Comparison of ENCODE assay signal across 17 cellular contexts in the genomic region with DNA sequence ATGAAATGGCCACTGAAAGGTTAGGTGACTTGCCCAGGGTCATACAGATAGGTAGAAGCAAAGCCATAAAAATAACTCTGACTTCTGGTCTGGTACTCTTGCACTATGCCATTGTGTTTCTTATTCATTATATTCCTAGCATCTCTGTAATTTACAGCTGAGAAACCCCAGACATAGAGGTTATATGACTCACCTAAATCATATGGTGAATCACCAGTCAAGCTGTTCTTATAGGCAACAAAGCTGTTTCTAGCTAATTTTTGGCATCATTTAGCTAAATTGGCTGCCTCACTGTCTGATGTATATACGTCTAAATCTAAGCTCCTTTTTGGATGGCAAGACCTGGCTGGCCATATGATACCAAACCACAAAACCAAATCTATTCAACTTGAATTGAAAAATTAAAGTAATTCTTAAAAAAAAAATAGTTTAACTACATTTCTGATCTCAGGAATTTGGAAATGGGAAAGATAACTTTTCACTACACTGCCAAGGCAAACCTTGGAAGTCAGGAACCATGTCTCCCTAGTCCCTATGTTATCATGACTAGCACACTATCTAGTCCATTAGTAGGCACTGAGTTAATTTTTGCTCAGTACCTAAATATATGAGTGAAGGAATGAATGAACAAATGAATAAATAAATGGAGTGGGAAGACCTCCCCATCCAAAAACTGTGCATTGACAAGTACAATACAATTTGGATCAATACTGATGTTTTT. TPM values are rescaled to one million over a fixed set of nuclear protein-coding genes. Genes with fewer than 3 reads are reported as not detected.
DNase-seq lines count a peak whose midpoint lies in the region; ATAC-seq, FAIRE-seq and TF ChIP-seq lines count a peak whose summit lies in the region.
"Had no signal": no experiment of that assay in that cellular context is flagged by ENCODE, and none has a peak within 500 bp of the region (broad histone marks: within the 10 kb centered on the region; RNA-seq: fewer than 3 reads in every experiment).

No MANE protein-coding gene starts in this region.

- H3K4me1 ChIP-seq in PC-3 (ENCODE audit: insufficient read depth, low read length), result peaks cover 27% of the 10 kb centered on the region
- H3K4me1 ChIP-seq: lower lobe of right lung, parathyroid adenoma, upper lobe of right lung had no signal

- no peak overlapping the region for H3K9ac ChIP-seq in PC-3 (ENCODE audit: low read length)
- H3K9ac ChIP-seq: parathyroid adenoma had no signal

- H2AFZ ChIP-seq in PC-3 (ENCODE audit: low read length), result no peak overlapping the region
- H2AFZ ChIP-seq: parathyroid adenoma had no signal

- H3K79me2 ChIP-seq in PC-3 (ENCODE audit: low read length), result no peaks in the 10 kb centered on the region
- H3K79me2 ChIP-seq: parathyroid adenoma had no signal

- no peaks in the 10 kb centered on the region for H4K20me1 ChIP-seq in PC-3 (ENCODE audit: low read length)

- TF ChIP-seq CTCF in PC-3 (conservative IDR thresholded peaks at IDR 0.05; ENCODE audit: low read depth, low read length) (no peak), coronary artery (IDR thresholded peaks at IDR 0.05) (no peak)

- no peaks in the 10 kb centered on the region for H3K36me3 ChIP-seq in PC-3 (ENCODE audit: low read depth, low read length)
- H3K36me3 ChIP-seq: lower lobe of right lung, upper lobe of right lung had no signal

- H3K27ac Mint-ChIP-seq in stimulated activated naive CD8-positive, alpha-beta T cell treated with anti-CD3 and anti-CD28 coated beads, Interleukin-15, amount 100 ng/mL, for 72 hours, result no peak overlapping the region
- H3K27ac Mint-ChIP-seq: activated naive CD8-positive, alpha-beta T cell treated with anti-CD3 and anti-CD28 coated beads, Interleukin-2, amount 10 ng/mL, durations not matched to agents 7 days and 5 days had no signal

- no peak overlapping the region for H3K4me3 Mint-ChIP-seq in stimulated activated naive CD8-positive, alpha-beta T cell treated with anti-CD3 and anti-CD28 coated beads, Interleukin-15, amount 100 ng/mL, for 72 hours
- H3K4me3 Mint-ChIP-seq: activated naive CD8-positive, alpha-beta T cell treated with anti-CD3 and anti-CD28 coated beads, Interleukin-2, amount 10 ng/mL, durations not matched to agents 7 days and 5 days; IgD-negative memory B cell had no signal

- H3F3A ChIP-seq in PC-3 (ENCODE audit: low read length, unreplicated experiment), result no peaks in the 10 kb centered on the region

- BruUV-seq in PC-3 (replicated peaks; lab: Mats Ljungman, UMichigan), result no TSS peak

- POLR2A ChIA-PET in PC-3 (lab: Charles Lee; ENCODE audit: unreplicated experiment), result no interaction called here

- no peak overlapping the region for H3K4me3 ChIP-seq in PC-3 (ENCODE audit: low read length)
- H3K4me3 ChIP-seq in coronary artery, result no peak overlapping the region
- H3K4me3 ChIP-seq: lower lobe of right lung, SK-N-MC, upper lobe of right lung had no signal

- H3K9me2 ChIP-seq in PC-3 (replicated peaks; ENCODE audit: low read length), result no peaks in the 10 kb centered on the region

- no peak overlapping the region for H3K4me2 ChIP-seq in PC-3 (ENCODE audit: low read length)

- H3K4me1 Mint-ChIP-seq in stimulated activated naive CD8-positive, alpha-beta T cell treated with anti-CD3 and anti-CD28 coated beads, Interleukin-15, amount 100 ng/mL, for 72 hours, result no peaks in the 10 kb centered on the region
- H3K4me1 Mint-ChIP-seq: activated naive CD8-positive, alpha-beta T cell treated with anti-CD3 and anti-CD28 coated beads, Interleukin-2, amount 10 ng/mL, durations not matched to agents 7 days and 5 days; IgD-negative memory B cell had no signal

- no peaks in the 10 kb centered on the region for H3K27me3 Mint-ChIP-seq in stimulated activated naive CD8-positive, alpha-beta T cell treated with anti-CD3 and anti-CD28 coated beads, Interleukin-15, amount 100 ng/mL, for 72 hours
- H3K27me3 Mint-ChIP-seq: activated naive CD8-positive, alpha-beta T cell treated with anti-CD3 and anti-CD28 coated beads, Interleukin-2, amount 10 ng/mL, durations not matched to agents 7 days and 5 days had no signal

- H3K27me3 ChIP-seq in PC-3 (ENCODE audit: low read length), result no peaks in the 10 kb centered on the region
- H3K27me3 ChIP-seq: upper lobe of right lung had no signal

- CTCF ChIA-PET in PC-3 (lab: Charles Lee), result interaction anchor here (0.5 kb wide), 2 partner anchors 59 to 61 kb away, joined by 3 to 6 read pairs; no protein-coding TSS in a partner anchor

- DNase-seq in stimulated activated naive CD8-positive, alpha-beta T cell treated with anti-CD3 and anti-CD28 coated beads, Interleukin-15, amount 100 ng/mL, for 72 hours, result no peak
- DNase-seq in stimulated activated naive CD8-positive, alpha-beta T cell treated with anti-CD3 and anti-CD28 coated beads, Interleukin-15, Interleukin-2, amounts not matched to agents 100 U/mL and 50 U/mL, for 24 hours, result no peak
- peak; percentile 75 for DNase-seq in PC-3
- DNase-seq in fibroblast of gingiva (ENCODE audit: low read depth), result peak; percentile 33
- peak; percentile 16 for DNase-seq in urothelium cell line (ENCODE audit: low spot score)
- no peak for DNase-seq in coronary artery (ENCODE audit: low spot score)
- no peak for DNase-seq in NCI-H510A treated with DMSO at 0.1 percent for 48 hours (lab: John Stamatoyannopoulos, UW)
- DNase-seq in NCI-H1417 treated with DMSO at 0.1 percent for 48 hours (lab: John Stamatoyannopoulos, UW), result no peak
- DNase-seq: activated naive CD8-positive, alpha-beta T cell treated with anti-CD3 and anti-CD28 coated beads, Interleukin-2, amount 10 ng/mL, durations not matched to agents 7 days and 5 days; C1 segment of cervical spinal cord; erythroblast; lower lobe of right lung; NCI-H524; upper lobe of right lung had no signal

- no peaks in the 10 kb centered on the region for H3K9me3 Mint-ChIP-seq in stimulated activated naive CD8-positive, alpha-beta T cell treated with anti-CD3 and anti-CD28 coated beads, Interleukin-15, amount 100 ng/mL, for 72 hours
- H3K9me3 Mint-ChIP-seq: activated naive CD8-positive, alpha-beta T cell treated with anti-CD3 and anti-CD28 coated beads, Interleukin-2, amount 10 ng/mL, durations not matched to agents 7 days and 5 days had no signal

- intact Hi-C loops in PC-3 (cut with micrococcal nuclease), result loop anchor here (5.0 kb wide), 1 partner anchor 37 kb away; no protein-coding TSS in a partner anchor

- FAIRE-seq in urothelium cell line (lab: Jason Lieb, UNC), result no peak

- H3K27ac ChIP-seq in PC-3 (ENCODE audit: low read length) (no peak overlapping the region), coronary artery (no peak overlapping the region)
- H3K27ac ChIP-seq: lower lobe of right lung, parathyroid adenoma, SK-N-MC, upper lobe of right lung had no signal

- no peaks in the 10 kb centered on the region for H3K9me3 ChIP-seq in PC-3 (ENCODE audit: low read length)
- H3K9me3 ChIP-seq: lower lobe of right lung, upper lobe of right lung had no signal

- ATAC-seq in stimulated activated naive CD8-positive, alpha-beta T cell treated with anti-CD3 and anti-CD28 coated beads, Interleukin-15, amount 100 ng/mL, for 72 hours, result peak; percentile 75
- no peak for ATAC-seq in stimulated activated naive CD8-positive, alpha-beta T cell treated with anti-CD3 and anti-CD28 coated beads, Interleukin-15, Interleukin-2, amounts not matched to agents 100 U/mL and 50 U/mL, for 24 hours
- ATAC-seq in PC-3, result peak; percentile 90
- ATAC-seq: lower lobe of right lung, upper lobe of right lung had no signal

RNA-seq across cellular contexts. Expression of gene STAG2, which starts 41.3 kb away (rescaled TPM):
- 92.1 and 95.4 TPM in 2 replicates for total RNA-seq in PC-3 (2014; rRNA removed)

Comparison
In these comparisons a context has a peak if more than half of its experiments do, and no peak if none do; other contexts are left out.
1. DNase-seq: peak in PC-3 (single experiment), fibroblast of gingiva (single experiment) and urothelium cell line (single experiment); none in stimulated activated naive CD8-positive, alpha-beta T cell treated with anti-CD3 and anti-CD28 coated beads, Interleukin-15, amount 100 ng/mL, for 72 hours (0 of 2), stimulated activated naive CD8-positive, alpha-beta T cell treated with anti-CD3 and anti-CD28 coated beads, Interleukin-15, Interleukin-2, amounts not matched to agents 100 U/mL and 50 U/mL, for 24 hours (single experiment), coronary artery (single experiment), NCI-H510A treated with DMSO at 0.1 percent for 48 hours (single experiment) and NCI-H1417 treated with DMSO at 0.1 percent for 48 hours (single experiment).